18 cellular contexts compared by ENCODE assay signal in genomic region chr5:109744261-109744660, GRCh38. TPM values are rescaled to one million over a fixed set of nuclear protein-coding genes. Genes with fewer than 3 reads are reported as not detected.
DNase-seq lines count a peak whose midpoint lies in the region; ATAC-seq and TF ChIP-seq lines count a peak whose summit lies in the region.
"Had no signal": no experiment of that assay in that cellular context is flagged by ENCODE, and none has a peak within 500 bp of the region (broad histone marks: within the 10 kb centered on the region; RNA-seq: fewer than 3 reads in every experiment).

No MANE protein-coding gene starts in this region.

- TF ChIP-seq CTCF in MCF 10A (IDR thresholded peaks at IDR 0.05; ENCODE audit: unreplicated experiment) (no peak), breast epithelium (IDR thresholded peaks at IDR 0.05) (no peak), WTC11 (IDR thresholded peaks at IDR 0.05) (no peak)

- no peaks in the 10 kb centered on the region for H3K27me3 ChIP-seq in breast epithelium
- no peaks in the 10 kb centered on the region for H3K27me3 ChIP-seq in iPS-18a (ENCODE audit: control insufficient read depth, insufficient read depth, low read length)

- H3K36me3 ChIP-seq in breast epithelium: no peaks in the 10 kb centered on the region
- no peaks in the 10 kb centered on the region for H3K36me3 ChIP-seq in iPS-18a (ENCODE audit: control insufficient read depth, low read depth, low read length)

- H3K27ac Mint-ChIP-seq in MCF 10A (ENCODE audit: low read depth, unreplicated experiment): peak overlapping the region; percentile 98
- peak overlapping the region; percentile 94 for H3K27ac Mint-ChIP-seq in WTC11
- H3K27ac Mint-ChIP-seq in stimulated activated memory B cell treated with anti-CD40 and anti-IgM and Interleukin-4, amounts not matched to agents 10 μg/mL and 1 μg/mL and 100 μg/mL, for 72 hours: no peak overlapping the region
- H3K27ac Mint-ChIP-seq: activated naive CD8-positive, alpha-beta T cell treated with anti-CD3 and anti-CD28 coated beads, Interleukin-2, amount 10 ng/mL, durations not matched to agents 7 days and 5 days; CD8-positive, alpha-beta T cell had no signal

- CTCF ChIA-PET in MCF 10A (lab: Yijun Ruan, JAX): no interaction called here
- CTCF ChIA-PET in WTC11 (lab: Charles Lee): no interaction called here

- no peak overlapping the region for H3K27ac ChIP-seq in breast epithelium
- H3K27ac ChIP-seq in iPS-18a (ENCODE audit: low read length): no peak overlapping the region
- H3K27ac ChIP-seq in temporal lobe (ENCODE audit: low read depth, low read length): peak overlapping the region; percentile 40

- H3K4me3 Mint-ChIP-seq in MCF 10A (ENCODE audit: unreplicated experiment): peak overlapping the region; percentile 49
- no peak overlapping the region for H3K4me3 Mint-ChIP-seq in WTC11
- H3K4me3 Mint-ChIP-seq in stimulated activated memory B cell treated with anti-CD40 and anti-IgM and Interleukin-4, amounts not matched to agents 10 μg/mL and 1 μg/mL and 100 μg/mL, for 72 hours: no peak overlapping the region
- H3K4me3 Mint-ChIP-seq: activated naive CD8-positive, alpha-beta T cell treated with anti-CD3 and anti-CD28 coated beads, Interleukin-2, amount 10 ng/mL, durations not matched to agents 7 days and 5 days; activated T-cell treated with anti-CD3 and anti-CD28 coated beads, Interleukin-2, amount 50 U/mL, for 4 hours; CD8-positive, alpha-beta T cell had no signal

- H3K9me3 Mint-ChIP-seq in MCF 10A (ENCODE audit: unreplicated experiment) (peaks cover 14% of the 10 kb centered on the region), WTC11 (no peaks in the 10 kb centered on the region)
- no peaks in the 10 kb centered on the region for H3K9me3 Mint-ChIP-seq in stimulated activated memory B cell treated with anti-CD40 and anti-IgM and Interleukin-4, amounts not matched to agents 10 μg/mL and 1 μg/mL and 100 μg/mL, for 72 hours
- H3K9me3 Mint-ChIP-seq: activated naive CD8-positive, alpha-beta T cell treated with anti-CD3 and anti-CD28 coated beads, Interleukin-2, amount 10 ng/mL, durations not matched to agents 7 days and 5 days; activated T-cell treated with anti-CD3 and anti-CD28 coated beads, Interleukin-2, amount 50 U/mL, for 4 hours; CD8-positive, alpha-beta T cell had no signal

- H3K4me1 ChIP-seq in breast epithelium (peaks cover 0 to 3% of the 10 kb centered on the region in 2 donors), iPS-18a (ENCODE audit: control insufficient read depth, low read depth, low read length) (peaks cover 57% of the 10 kb centered on the region)

- POLR2A ChIA-PET in MCF 10A (lab: Yijun Ruan, JAX): no interaction called here
- POLR2A ChIA-PET in WTC11 (lab: Charles Lee): no interaction called here

- no TSS peak for BruUV-seq in MCF 10A (replicated peaks; lab: Mats Ljungman, UMichigan)

- no peak overlapping the region for H3K4me3 ChIP-seq in breast epithelium
- peak overlapping the region; percentile 12 for H3K4me3 ChIP-seq in iPS-18a (ENCODE audit: low read length)

- no peak for TF ChIP-seq POLR2A in breast epithelium (IDR thresholded peaks at IDR 0.05)

- intact Hi-C loops in MCF 10A (cut with micrococcal nuclease) (loop anchor here (5.0 kb wide), 1 partner anchor 52 kb away; no protein-coding TSS in a partner anchor), breast epithelium (cut with DNase I; ENCODE audit: low total_unique reads) (no loop called here), left colon (cut with DNase I, micrococcal nuclease) (no loop called here)

- H3K9ac ChIP-seq in iPS-18a (ENCODE audit: low read length): no peak overlapping the region

- H3K27me3 Mint-ChIP-seq in MCF 10A (ENCODE audit: insufficient read depth, unreplicated experiment): no peaks in the 10 kb centered on the region
- no peaks in the 10 kb centered on the region for H3K27me3 Mint-ChIP-seq in WTC11 (ENCODE audit: low read depth)
- H3K27me3 Mint-ChIP-seq in stimulated activated memory B cell treated with anti-CD40 and anti-IgM and Interleukin-4, amounts not matched to agents 10 μg/mL and 1 μg/mL and 100 μg/mL, for 72 hours: no peaks in the 10 kb centered on the region
- H3K27me3 Mint-ChIP-seq: activated naive CD8-positive, alpha-beta T cell treated with anti-CD3 and anti-CD28 coated beads, Interleukin-2, amount 10 ng/mL, durations not matched to agents 7 days and 5 days had no signal

- peaks cover 39% of the 10 kb centered on the region for H3K4me1 Mint-ChIP-seq in MCF 10A (ENCODE audit: insufficient read depth, unreplicated experiment)
- peaks cover 64% of the 10 kb centered on the region for H3K4me1 Mint-ChIP-seq in WTC11
- H3K4me1 Mint-ChIP-seq in stimulated activated memory B cell treated with anti-CD40 and anti-IgM and Interleukin-4, amounts not matched to agents 10 μg/mL and 1 μg/mL and 100 μg/mL, for 72 hours: peaks cover 57% of the 10 kb centered on the region

- H3K9me3 ChIP-seq in breast epithelium (no peaks in the 10 kb centered on the region), iPS-18a (ENCODE audit: control insufficient read depth, low read depth, low read length) (no peaks in the 10 kb centered on the region)

- DNase-seq in MCF 10A (ENCODE audit: unreplicated experiment): no peak
- no peak for DNase-seq in breast epithelium (ENCODE audit: low spot score in 2 of 2)
- no peak for DNase-seq in WTC11 (ENCODE audit: low spot score)
- no peak for DNase-seq in left colon
- no peak for DNase-seq in DMS114 treated with DMSO at 0.1 percent for 48 hours (lab: John Stamatoyannopoulos, UW; ENCODE audit: unreplicated experiment)
- DNase-seq: activated naive CD8-positive, alpha-beta T cell treated with anti-CD3 and anti-CD28 coated beads, Interleukin-2, amount 10 ng/mL, durations not matched to agents 7 days and 5 days; activated T-cell treated with anti-CD3 and anti-CD28 coated beads, Interleukin-2, amount 50 U/mL, for 4 hours; CD8-positive, alpha-beta T cell; central memory CD4-positive, alpha-beta T cell; Kasumi-1; midbrain; NCI-H1436 treated with DMSO at 0.1 percent for 48 hours; NCI-H446 treated with DMSO at 0.1 percent for 48 hours; nucleus accumbens; stimulated activated CD4-positive, alpha-beta T cell treated with anti-CD3 and anti-CD28 coated beads, Interleukin-4, amount 100 ng/mL, for 4 hours had no signal

- H3K36me3 Mint-ChIP-seq in MCF 10A (ENCODE audit: insufficient read depth, unreplicated experiment) (peaks cover 5% of the 10 kb centered on the region), WTC11 (peaks cover 3% of the 10 kb centered on the region; the same call in 1 of the 2 replicates)
- H3K36me3 Mint-ChIP-seq in stimulated activated memory B cell treated with anti-CD40 and anti-IgM and Interleukin-4, amounts not matched to agents 10 μg/mL and 1 μg/mL and 100 μg/mL, for 72 hours: peaks cover 47% of the 10 kb centered on the region

- ATAC-seq in WTC11: no peak
- no peak for ATAC-seq in left colon
- ATAC-seq in stimulated activated memory B cell treated with anti-CD40 and anti-IgM and Interleukin-4, amounts not matched to agents 10 μg/mL and 1 μg/mL and 100 μg/mL, for 72 hours: no peak
- ATAC-seq: activated T-cell treated with anti-CD3 and anti-CD28 coated beads, Interleukin-2, amount 50 U/mL, for 4 hours; CD8-positive, alpha-beta T cell had no signal

TF ChIP-seq in WTC11, 78 proteins besides CTCF, POLR2A, EP300 and RAD21:
- TF ChIP-seq ATF1 (CRISPR knock-in tag; IDR thresholded peaks at IDR 0.05): no peak

RNA-seq across cellular contexts. Expression of gene MAN2A1, which starts 54.5 kb away (rescaled TPM):
- total RNA-seq in MCF 10A (2022) (44.1 and 55.8 TPM in 2 replicates), breast epithelium (10 to 100 TPM; 57.9 to 68.6 (median 63.3) TPM), WTC11 (2021) (82.2 to 86.6 TPM (median 83.5 TPM) in 3 replicates), temporal lobe (53.4 TPM), left colon (100 to 1,000 TPM in 1 of 2 donors, 10 to 100 TPM in 1; 89.5 to 106 TPM)
